1 cellular context compared by ENCODE assay signal in the genomic region with DNA sequence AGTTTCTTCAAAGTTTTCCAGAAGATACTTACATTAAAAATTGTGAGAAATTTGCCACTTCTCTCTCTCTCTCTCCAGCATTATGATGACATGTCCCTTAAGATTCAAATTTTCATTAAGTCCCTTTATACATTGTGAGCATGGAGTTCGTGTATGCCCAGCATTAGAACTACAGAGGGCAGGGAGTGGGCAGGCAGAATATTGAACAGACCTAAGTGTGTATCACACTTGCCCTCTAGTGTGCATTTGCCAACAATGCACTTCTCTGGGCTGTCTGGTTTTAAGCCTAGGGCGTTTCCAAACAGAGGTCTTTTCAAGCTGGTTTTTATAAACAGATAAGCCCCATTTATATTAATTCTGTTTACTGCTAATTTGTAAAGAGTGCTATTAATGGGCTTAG.
TF ChIP-seq lines count a peak whose summit lies in the region.

No MANE protein-coding gene starts in this region.

TF ChIP-seq in GM23338, 12 proteins besides CTCF, POLR2A, EP300 and RAD21 (continued from another document):
- TF ChIP-seq, protein P1, sequence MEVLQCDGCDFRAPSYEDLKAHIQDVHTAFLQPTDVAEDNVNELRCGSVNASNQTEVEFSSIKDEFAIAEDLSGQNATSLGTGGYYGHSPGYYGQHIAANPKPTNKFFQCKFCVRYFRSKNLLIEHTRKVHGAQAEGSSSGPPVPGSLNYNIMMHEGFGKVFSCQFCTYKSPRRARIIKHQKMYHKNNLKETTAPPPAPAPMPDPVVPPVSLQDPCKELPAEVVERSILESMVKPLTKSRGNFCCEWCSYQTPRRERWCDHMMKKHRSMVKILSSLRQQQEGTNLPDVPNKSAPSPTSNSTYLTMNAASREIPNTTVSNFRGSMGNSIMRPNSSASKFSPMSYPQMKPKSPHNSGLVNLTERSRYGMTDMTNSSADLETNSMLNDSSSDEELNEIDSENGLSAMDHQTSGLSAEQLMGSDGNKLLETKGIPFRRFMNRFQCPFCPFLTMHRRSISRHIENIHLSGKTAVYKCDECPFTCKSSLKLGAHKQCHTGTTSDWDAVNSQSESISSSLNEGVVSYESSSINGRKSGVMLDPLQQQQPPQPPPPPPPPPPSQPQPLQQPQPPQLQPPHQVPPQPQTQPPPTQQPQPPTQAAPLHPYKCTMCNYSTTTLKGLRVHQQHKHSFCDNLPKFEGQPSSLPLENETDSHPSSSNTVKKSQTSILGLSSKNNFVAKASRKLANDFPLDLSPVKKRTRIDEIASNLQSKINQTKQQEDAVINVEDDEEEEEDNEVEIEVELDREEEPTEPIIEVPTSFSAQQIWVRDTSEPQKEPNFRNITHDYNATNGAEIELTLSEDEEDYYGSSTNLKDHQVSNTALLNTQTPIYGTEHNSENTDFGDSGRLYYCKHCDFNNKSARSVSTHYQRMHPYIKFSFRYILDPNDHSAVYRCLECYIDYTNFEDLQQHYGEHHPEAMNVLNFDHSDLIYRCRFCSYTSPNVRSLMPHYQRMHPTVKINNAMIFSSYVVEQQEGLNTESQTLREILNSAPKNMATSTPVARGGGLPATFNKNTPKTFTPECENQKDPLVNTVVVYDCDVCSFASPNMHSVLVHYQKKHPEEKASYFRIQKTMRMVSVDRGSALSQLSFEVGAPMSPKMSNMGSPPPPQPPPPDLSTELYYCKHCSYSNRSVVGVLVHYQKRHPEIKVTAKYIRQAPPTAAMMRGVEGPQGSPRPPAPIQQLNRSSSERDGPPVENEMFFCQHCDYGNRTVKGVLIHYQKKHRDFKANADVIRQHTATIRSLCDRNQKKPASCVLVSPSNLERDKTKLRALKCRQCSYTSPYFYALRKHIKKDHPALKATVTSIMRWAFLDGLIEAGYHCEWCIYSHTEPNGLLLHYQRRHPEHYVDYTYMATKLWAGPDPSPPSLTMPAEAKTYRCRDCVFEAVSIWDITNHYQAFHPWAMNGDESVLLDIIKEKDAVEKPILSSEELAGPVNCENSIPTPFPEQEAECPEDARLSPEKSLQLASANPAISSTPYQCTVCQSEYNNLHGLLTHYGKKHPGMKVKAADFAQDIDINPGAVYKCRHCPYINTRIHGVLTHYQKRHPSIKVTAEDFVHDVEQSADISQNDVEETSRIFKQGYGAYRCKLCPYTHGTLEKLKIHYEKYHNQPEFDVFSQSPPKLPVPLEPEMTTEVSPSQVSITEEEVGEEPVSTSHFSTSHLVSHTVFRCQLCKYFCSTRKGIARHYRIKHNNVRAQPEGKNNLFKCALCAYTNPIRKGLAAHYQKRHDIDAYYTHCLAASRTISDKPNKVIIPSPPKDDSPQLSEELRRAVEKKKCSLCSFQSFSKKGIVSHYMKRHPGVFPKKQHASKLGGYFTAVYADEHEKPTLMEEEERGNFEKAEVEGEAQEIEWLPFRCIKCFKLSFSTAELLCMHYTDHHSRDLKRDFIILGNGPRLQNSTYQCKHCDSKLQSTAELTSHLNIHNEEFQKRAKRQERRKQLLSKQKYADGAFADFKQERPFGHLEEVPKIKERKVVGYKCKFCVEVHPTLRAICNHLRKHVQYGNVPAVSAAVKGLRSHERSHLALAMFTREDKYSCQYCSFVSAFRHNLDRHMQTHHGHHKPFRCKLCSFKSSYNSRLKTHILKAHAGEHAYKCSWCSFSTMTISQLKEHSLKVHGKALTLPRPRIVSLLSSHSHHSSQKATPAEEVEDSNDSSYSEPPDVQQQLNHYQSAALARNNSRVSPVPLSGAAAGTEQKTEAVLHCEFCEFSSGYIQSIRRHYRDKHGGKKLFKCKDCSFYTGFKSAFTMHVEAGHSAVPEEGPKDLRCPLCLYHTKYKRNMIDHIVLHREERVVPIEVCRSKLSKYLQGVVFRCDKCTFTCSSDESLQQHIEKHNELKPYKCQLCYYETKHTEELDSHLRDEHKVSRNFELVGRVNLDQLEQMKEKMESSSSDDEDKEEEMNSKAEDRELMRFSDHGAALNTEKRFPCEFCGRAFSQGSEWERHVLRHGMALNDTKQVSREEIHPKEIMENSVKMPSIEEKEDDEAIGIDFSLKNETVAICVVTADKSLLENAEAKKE (CRISPR knock-in tag; IDR thresholded peaks at IDR 0.05), result no peak
- no peak for TF ChIP-seq STAT1 (IDR thresholded peaks at IDR 0.05; ENCODE audit: unreplicated experiment)
